20 cellular contexts compared by ENCODE assay signal in genomic region chr18:74689251-74689650, GRCh38.
DNase-seq lines count a peak whose midpoint lies in the region; ATAC-seq and TF ChIP-seq lines count a peak whose summit lies in the region.
"Had no signal": no experiment of that assay in that cellular context is flagged by ENCODE, and none has a peak within 500 bp of the region (broad histone marks: within the 10 kb centered on the region; RNA-seq: fewer than 3 reads in every experiment).

No MANE protein-coding gene starts in this region.

- H3K4me3 ChIP-seq in AG09309 (ENCODE audit: control insufficient read depth, low read depth, low read length): no peak overlapping the region
- no peak overlapping the region for H3K4me3 ChIP-seq in cardiac fibroblast (replicated peaks in 1 of 2; ENCODE audit: low read depth in 2 of 2, low read length in 2 of 2)
- no peak overlapping the region for H3K4me3 ChIP-seq in aorta (ENCODE audit: low read length in 2 of 2)
- H3K4me3 ChIP-seq: A549, left lung, neural progenitor cell had no signal

- no peaks in the 10 kb centered on the region for H3K9me3 ChIP-seq in aorta (ENCODE audit: control insufficient read depth, low read length)
- H3K9me3 ChIP-seq: A549, left lung had no signal

- H3K9me3 Mint-ChIP-seq in activated naive CD4-positive, alpha-beta T cell treated with anti-CD3 and anti-CD28 coated beads, Interleukin-2, amount 50 U/mL, for 72 hours: peaks cover 0 to 5% of the 10 kb centered on the region in 2 donors
- H3K9me3 Mint-ChIP-seq: CD8-positive, alpha-beta T cell; neural progenitor cell; T-cell had no signal

- CTCF ChIA-PET in GM10248 (lab: Yijun Ruan, JAX): interaction anchor here (1.3 kb wide), 1 partner anchor 9 kb away, joined by 3 read pairs; no protein-coding TSS in a partner anchor

- no peak overlapping the region for H3K27ac Mint-ChIP-seq in activated naive CD4-positive, alpha-beta T cell treated with anti-CD3 and anti-CD28 coated beads, Interleukin-2, amount 50 U/mL, for 72 hours
- H3K27ac Mint-ChIP-seq: CD8-positive, alpha-beta T cell; neural progenitor cell; T-cell had no signal

- TF ChIP-seq CTCF in AG09309 (IDR thresholded peaks at IDR 0.05; ENCODE audit: control insufficient read depth, insufficient read depth, low read depth, low read length, missing control alignments): no peak
- TF ChIP-seq CTCF in cardiac fibroblast (IDR thresholded peaks at IDR 0.05; ENCODE audit: low read depth, low read length): no peak
- no peak for TF ChIP-seq CTCF in GM10248 (IDR thresholded peaks at IDR 0.05; ENCODE audit: control extremely low read depth, extremely low read depth, low read depth, missing control alignments)

- intact Hi-C loops in aorta (cut with DNase I): no loop called here

- H3K36me3 Mint-ChIP-seq in activated naive CD4-positive, alpha-beta T cell treated with anti-CD3 and anti-CD28 coated beads, Interleukin-2, amount 50 U/mL, for 72 hours: peaks cover 0 to 7% of the 10 kb centered on the region in 2 donors
- H3K36me3 Mint-ChIP-seq: neural progenitor cell had no signal

- POLR2A ChIA-PET in GM10248 (lab: Yijun Ruan, JAX): no interaction called here

- no peaks in the 10 kb centered on the region for H3K4me1 ChIP-seq in aorta (ENCODE audit: control insufficient read depth in 1 of 2, insufficient read depth in 2 of 2, low read length in 2 of 2)
- H3K4me1 ChIP-seq: A549, left lung, neural progenitor cell had no signal

- DNase-seq in AG09309 (ENCODE audit: low read depth) (peak; percentile 32), HS-5 (ENCODE audit: low read depth) (peak; percentile 45), cardiac fibroblast (ENCODE audit: low read depth in 2 of 2) (peak; percentile 7 to 76), hepatic stellate cell (ENCODE audit: low spot score) (peak; percentile 8), aorta (no peak), GM10248 (ENCODE audit: extremely low spot score) (no peak)
- no peak for DNase-seq in activated naive CD4-positive, alpha-beta T cell treated with anti-CD3 and anti-CD28 coated beads, Interleukin-2, amount 50 U/mL, for 72 hours (ENCODE audit: low spot score in 2 of 2)
- DNase-seq: activated T-cell treated with anti-CD3 and anti-CD28 coated beads for 4 hours; amygdala; CD8-positive, alpha-beta T cell; DMS79; Kasumi-1; left lung; NCI-H526 treated with DMSO at 0.1 percent for 48 hours; substantia nigra; T-cell had no signal

- H3K27me3 ChIP-seq in aorta (ENCODE audit: control insufficient read depth in 1 of 2, insufficient read depth in 2 of 2, low read length in 1 of 2): no peaks in the 10 kb centered on the region
- H3K27me3 ChIP-seq: left lung, neural progenitor cell had no signal

- no peaks in the 10 kb centered on the region for H3K36me3 ChIP-seq in aorta (ENCODE audit: control insufficient read depth in 1 of 2, insufficient read depth in 2 of 2, low read length in 1 of 2)
- H3K36me3 ChIP-seq: neural progenitor cell had no signal

- ATAC-seq in activated naive CD4-positive, alpha-beta T cell treated with anti-CD3 and anti-CD28 coated beads, Interleukin-2, amount 50 U/mL, for 72 hours: no peak
- no peak for ATAC-seq in GM21619 (IDR thresholded peaks at IDR 0.05; ENCODE audit: unreplicated experiment)
- ATAC-seq in aorta (ENCODE audit: low FRiP score): no peak
- ATAC-seq: A549; CD8-positive, alpha-beta T cell; left lung; Right ventricle myocardium inferior; T-cell had no signal

- no peak overlapping the region for H3K27ac ChIP-seq in aorta (ENCODE audit: low read depth in 1 of 2, low read length in 2 of 2)
- H3K27ac ChIP-seq: A549, left lung, neural progenitor cell had no signal

- 62 to 70% methylated on average over 2 of the region's 2 CpGs for WGBS in aorta, 2 donors

Comparison
In these comparisons a context has a peak if more than half of its experiments do, and no peak if none do; other contexts are left out.
1. DNase-seq: peak in AG09309 (single experiment), HS-5 (single experiment), cardiac fibroblast (2 of 2) and hepatic stellate cell (single experiment); none in activated naive CD4-positive, alpha-beta T cell treated with anti-CD3 and anti-CD28 coated beads, Interleukin-2, amount 50 U/mL, for 72 hours (0 of 2), aorta (0 of 2) and GM10248 (single experiment).